Comparison of ENCODE assay signal across 8 cellular contexts in the genomic region with DNA sequence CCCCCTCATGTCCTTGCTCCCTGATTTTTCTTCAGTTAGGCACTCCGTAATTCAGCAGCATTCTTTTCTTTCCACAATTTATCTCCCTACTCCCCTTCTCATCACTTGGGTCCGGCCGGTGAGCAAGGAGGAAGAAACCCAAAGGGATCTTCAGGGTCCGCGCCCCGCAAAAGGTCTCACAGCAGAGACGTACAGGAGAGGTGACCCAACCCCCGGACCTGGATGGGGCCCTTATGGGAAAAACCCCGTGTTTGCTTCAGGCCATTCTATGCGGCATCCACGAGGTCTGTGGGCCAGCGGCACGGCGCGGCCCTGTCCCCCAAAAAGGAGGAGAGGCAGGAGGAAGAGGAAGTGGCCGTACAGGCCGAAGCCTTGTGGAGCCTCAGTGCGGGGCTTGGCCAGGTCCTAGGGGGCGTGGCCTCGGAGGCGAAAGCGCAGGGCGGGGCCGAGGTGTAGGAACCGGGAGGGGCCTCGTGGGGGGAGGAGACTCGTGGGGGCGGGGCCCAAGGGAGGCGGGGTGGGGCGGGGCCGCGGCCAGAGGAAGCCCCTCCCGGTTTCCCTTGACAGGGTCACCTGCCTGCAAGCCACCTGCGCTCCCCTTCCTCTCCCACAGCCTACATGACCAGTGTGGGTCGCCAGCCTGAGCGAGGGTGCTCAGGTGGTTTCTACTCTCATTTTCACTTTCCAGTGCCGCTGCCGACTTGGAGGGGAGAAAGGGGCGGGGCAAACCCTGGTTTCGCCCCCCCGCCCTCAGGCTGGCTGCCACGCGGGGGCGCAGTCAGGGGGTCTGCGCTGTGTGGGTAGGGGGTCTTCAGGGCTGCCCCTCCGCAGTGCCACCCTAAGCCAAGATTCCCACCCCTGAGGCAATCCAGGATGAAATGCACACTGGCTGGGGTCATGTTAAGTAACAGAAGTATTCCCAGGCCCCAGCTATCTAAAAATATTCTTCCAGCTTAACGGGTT.
A peak's percentile ranks its signal among the peaks of the same experiment; 100 is the strongest.
DNase-seq lines count a peak whose midpoint lies in the region; ATAC-seq and TF ChIP-seq lines count a peak whose summit lies in the region.

No MANE protein-coding gene starts in this region.

- H3K23ac ChIP-seq in H9 (ENCODE audit: insufficient read length, low read depth, low read length): no peak overlapping the region

- ATAC-seq in T-helper 17 cell (peak; percentile 97), aorta (ENCODE audit: low FRiP score) (peak; percentile 100)

- H4K91ac ChIP-seq in H9 (ENCODE audit: insufficient read length, low read depth, low read length): no peak overlapping the region

- H3K79me2 ChIP-seq in H9 (ENCODE audit: insufficient read depth, low read length): no peaks in the 10 kb centered on the region

- H3K27ac ChIP-seq in H9 (ENCODE audit: insufficient read length, low read depth, low read length): no peak overlapping the region
- H3K27ac ChIP-seq in ascending aorta: peak overlapping the region; percentile 61 to 67
- H3K27ac ChIP-seq in rectal smooth muscle tissue (ENCODE audit: low read depth, low read length): peak overlapping the region; percentile 80
- H3K27ac ChIP-seq in aorta (ENCODE audit: low read depth in 1 of 2, low read length in 2 of 2): no peak overlapping the region

- H3K4me3 Mint-ChIP-seq in H9: peak overlapping the region; percentile 77 to 86
- peak overlapping the region; percentile 92 for H3K4me3 Mint-ChIP-seq in T-helper 17 cell

- no peak overlapping the region for H3T11ph ChIP-seq in H9 (ENCODE audit: low read length)

- no peak overlapping the region for H3K56ac ChIP-seq in H9 (ENCODE audit: insufficient read length, low read depth, low read length)

- peak overlapping the region; percentile 44 for H3K9ac ChIP-seq in H9 (ENCODE audit: extremely low read depth, insufficient read length, low read length)
- H3K9ac ChIP-seq in rectal smooth muscle tissue (ENCODE audit: low read length): peak overlapping the region; percentile 84

- H3K4me2 ChIP-seq in H9 (ENCODE audit: insufficient read depth, insufficient read length, low read length): peak overlapping the region; percentile 57

- no peak overlapping the region for H4K8ac ChIP-seq in H9 (replicated peaks; ENCODE audit: insufficient read length, low read depth, low read length)

- intact Hi-C loops in ascending aorta (cut with DNase I): loop anchor here (2.0 to 10.0 kb wide), 6 partner anchors 70 to 1013 kb away; a partner anchor contains a TSS
- intact Hi-C loops in aorta (cut with DNase I): loop anchor here in 1 of 2 donors (5.0 to 10.0 kb wide), 2 partner anchors 68 to 160 kb away; a partner anchor contains a TSS

- peaks cover 5% of the 10 kb centered on the region for H3K23me2 ChIP-seq in H9 (ENCODE audit: insufficient read length, low read depth, low read length, poor library complexity, severe bottlenecking)

- H3K14ac ChIP-seq in H9 (ENCODE audit: insufficient read depth, low read length): peak overlapping the region; percentile 80

- no peak overlapping the region for H3K4ac ChIP-seq in H9 (ENCODE audit: low read depth, low read length)

- no peak overlapping the region for H2BK20ac ChIP-seq in H9 (ENCODE audit: low read depth, low read length, poor library complexity, severe bottlenecking)

- peak overlapping the region; percentile 73 for H3K4me3 ChIP-seq in GM06990 (replicated peaks; ENCODE audit: low read depth, low read length)
- peak overlapping the region; percentile 63 to 71 for H3K4me3 ChIP-seq in ascending aorta
- peak overlapping the region; percentile 98 for H3K4me3 ChIP-seq in rectal smooth muscle tissue (ENCODE audit: low read length)
- H3K4me3 ChIP-seq in aorta (ENCODE audit: low read length in 2 of 2): peak overlapping the region; percentile 38 to 75

- no peak overlapping the region for H2BK5ac ChIP-seq in H9 (ENCODE audit: insufficient read length, low read length)

- H2BK15ac ChIP-seq in H9 (ENCODE audit: low read depth, low read length): no peak overlapping the region

- no peak overlapping the region for H2AK5ac ChIP-seq in H9 (ENCODE audit: insufficient read length, low read length)

- H3K27me3 ChIP-seq in GM06990 (replicated peaks; ENCODE audit: control insufficient read depth, insufficient read depth, low read length) (no peaks in the 10 kb centered on the region), H9 (ENCODE audit: insufficient read depth, low read length) (no peaks in the 10 kb centered on the region), ascending aorta (no peaks in the 10 kb centered on the region), rectal smooth muscle tissue (ENCODE audit: control insufficient read depth, insufficient read depth, low read length) (no peaks in the 10 kb centered on the region), aorta (ENCODE audit: control insufficient read depth in 1 of 2, insufficient read depth in 2 of 2, low read length in 1 of 2) (no peaks in the 10 kb centered on the region)

- no peaks in the 10 kb centered on the region for H4K20me1 ChIP-seq in H9 (ENCODE audit: control insufficient read depth, insufficient read depth, insufficient read length)

- no peaks in the 10 kb centered on the region for H3K4me1 ChIP-seq in H9 (ENCODE audit: insufficient read depth, low read length)
- H3K4me1 ChIP-seq in ascending aorta: no peaks in the 10 kb centered on the region
- peaks cover 4% of the 10 kb centered on the region for H3K4me1 ChIP-seq in rectal smooth muscle tissue (ENCODE audit: control insufficient read depth, insufficient read depth, low read length)
- H3K4me1 ChIP-seq in aorta (ENCODE audit: control insufficient read depth in 1 of 2, insufficient read depth in 2 of 2, low read length in 2 of 2): no peaks in the 10 kb centered on the region

- H3K4me1 Mint-ChIP-seq in H9 (peaks cover 5 to 10% of the 10 kb centered on the region in 2 experiments), T-helper 17 cell (peaks cover 10% of the 10 kb centered on the region)

- H3K36me3 ChIP-seq in GM06990 (ENCODE audit: control insufficient read depth, insufficient read depth, low read length) (no peaks in the 10 kb centered on the region), ascending aorta (no peaks in the 10 kb centered on the region), rectal smooth muscle tissue (ENCODE audit: control insufficient read depth, insufficient read depth, low read length) (no peaks in the 10 kb centered on the region), aorta (ENCODE audit: control insufficient read depth in 1 of 2, insufficient read depth in 2 of 2, low read length in 1 of 2) (no peaks in the 10 kb centered on the region)

- H2BK12ac ChIP-seq in H9 (ENCODE audit: insufficient read length, low read depth, low read length): no peak overlapping the region

- no peaks in the 10 kb centered on the region for H3K79me1 ChIP-seq in H9 (ENCODE audit: insufficient read depth, low read depth, low read length, poor library complexity, severe bottlenecking)

- H3K27me3 Mint-ChIP-seq in H9 (ENCODE audit: low read depth): no peaks in the 10 kb centered on the region; the same call in none of the 2 replicates
- no peaks in the 10 kb centered on the region for H3K27me3 Mint-ChIP-seq in T-helper 17 cell

- H4K5ac ChIP-seq in H9 (ENCODE audit: insufficient read length, low read depth, low read length): no peak overlapping the region

- H3K36me3 Mint-ChIP-seq in H9 (ENCODE audit: insufficient read depth in 1 of 3, low read depth in 3 of 3) (no peaks in the 10 kb centered on the region; a peak in 1 of 7 replicates), T-helper 17 cell (ENCODE audit: low read depth) (no peaks in the 10 kb centered on the region)

- H3K9me3 Mint-ChIP-seq in H9: no peaks in the 10 kb centered on the region; a peak in 1 of 5 replicates

- TF ChIP-seq CTCF in GM06990 (IDR thresholded peaks at IDR 0.05; ENCODE audit: insufficient read depth, low read length, poor library complexity, severe bottlenecking) (peak; percentile 93), H9 (conservative IDR thresholded peaks at IDR 0.05) (peak; percentile 70), ascending aorta (IDR thresholded peaks at IDR 0.05) (peak; percentile 23 to 62 (median 33))

- H2BK120ac ChIP-seq in H9 (ENCODE audit: low read depth, low read length, poor library complexity, severe bottlenecking): no peak overlapping the region

- H3K27ac Mint-ChIP-seq in H9 (peak overlapping the region in 2 of 3 experiments; percentile 90 to 97; a peak in 4 of 7 replicates), T-helper 17 cell (peak overlapping the region; percentile 85)

- peak overlapping the region; percentile 71 for H3K18ac ChIP-seq in H9 (ENCODE audit: insufficient read length, low read depth, low read length)

- no CpG with 5 or more reads among the region's 47 CpGs for WGBS in H9 (ENCODE audit: extremely low coverage, insufficient read length, low lambda C conversion rate)
- WGBS in aorta, 2 donors: 6 to 10% methylated on average over 32 to 47 of the region's 47 CpGs

- peak; percentile 92 for DNase-seq in GM06990 (ENCODE audit: extremely low read depth, insufficient read length)
- peak; percentile 95 for DNase-seq in H9
- peak; percentile 78 for DNase-seq in M059J (ENCODE audit: low read depth)
- DNase-seq in T-helper 17 cell: peak; percentile 68 to 83 (median 74)
- peak; percentile 66 to 96 for DNase-seq in ascending aorta (ENCODE audit: low spot score in 2 of 2)
- DNase-seq in hepatic stellate cell (ENCODE audit: low spot score): peak; percentile 79
- peak; percentile 97 to 98 for DNase-seq in aorta

- H2AFZ ChIP-seq in H9 (ENCODE audit: low read length): no peak overlapping the region

- H3K9me3 ChIP-seq in H9 (ENCODE audit: control insufficient read depth, low read depth, low read length) (no peaks in the 10 kb centered on the region), T-helper 17 cell (ENCODE audit: control insufficient read depth, low read length, poor library complexity, severe bottlenecking) (no peaks in the 10 kb centered on the region), ascending aorta (no peaks in the 10 kb centered on the region), aorta (ENCODE audit: control insufficient read depth, low read length) (no peaks in the 10 kb centered on the region)

Comparison
In these comparisons a context has a peak if more than half of its experiments do, and no peak if none do; other contexts are left out.
1. CTCF ChIP-seq: peak in every context shown above with its lines; median percentile 93 in GM06990; 70 in H9; 33 in ascending aorta.
2. H3K27ac ChIP-seq: peak in ascending aorta (2 of 2) and rectal smooth muscle tissue (single experiment); none in H9 (single experiment) and aorta (0 of 2).
3. Peak in every context shown above with its lines, with median percentiles within 50 percentile points of each other: DNase-seq and H3K4me3 ChIP-seq.